9 cellular contexts compared by ENCODE assay signal in the genomic region with DNA sequence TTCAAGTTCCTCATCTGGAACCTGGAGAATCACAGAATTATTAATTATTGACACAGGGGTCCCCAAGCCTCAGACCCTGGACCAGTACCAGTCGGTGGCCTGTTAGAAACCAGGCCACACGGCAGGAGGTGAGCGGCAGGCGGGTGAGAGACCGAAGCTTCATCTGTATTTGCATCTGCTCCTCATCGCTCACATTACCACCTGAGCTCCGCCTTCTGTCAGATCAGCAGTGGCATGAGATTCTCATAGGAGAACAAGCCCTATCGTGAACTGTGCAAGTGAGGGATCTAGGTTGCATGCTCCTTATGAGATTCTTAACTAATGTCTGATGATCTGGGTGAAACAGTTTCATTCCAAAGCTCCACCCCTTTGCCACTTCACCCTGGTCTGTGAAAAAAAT.
"Had no signal": no experiment of that assay in that cellular context is flagged by ENCODE, and none has a peak within 500 bp of the region (broad histone marks: within the 10 kb centered on the region; RNA-seq: fewer than 3 reads in every experiment).

No MANE protein-coding gene starts in this region.

- ATAC-seq: HepG2 had no signal

- H3K4me1 Mint-ChIP-seq: IgD-negative memory B cell had no signal

- H3K27ac ChIP-seq: HL-60 had no signal

- FAIRE-seq: H1, H54, HepG2 had no signal

- H3K36me3 Mint-ChIP-seq: IgD-negative memory B cell had no signal

- H3K27ac Mint-ChIP-seq: IgD-negative memory B cell had no signal

- H3K27me3 Mint-ChIP-seq: IgD-negative memory B cell had no signal

- H3K4me3 Mint-ChIP-seq: GM23338, H9, IgD-negative memory B cell had no signal

- DNase-seq: H9, HCEC 1CT, KBM-7 had no signal

- H3K4me3 ChIP-seq: GM23338 had no signal

- H3K9me3 Mint-ChIP-seq: GM23338, H9, IgD-negative memory B cell had no signal
